In the genomic region with DNA sequence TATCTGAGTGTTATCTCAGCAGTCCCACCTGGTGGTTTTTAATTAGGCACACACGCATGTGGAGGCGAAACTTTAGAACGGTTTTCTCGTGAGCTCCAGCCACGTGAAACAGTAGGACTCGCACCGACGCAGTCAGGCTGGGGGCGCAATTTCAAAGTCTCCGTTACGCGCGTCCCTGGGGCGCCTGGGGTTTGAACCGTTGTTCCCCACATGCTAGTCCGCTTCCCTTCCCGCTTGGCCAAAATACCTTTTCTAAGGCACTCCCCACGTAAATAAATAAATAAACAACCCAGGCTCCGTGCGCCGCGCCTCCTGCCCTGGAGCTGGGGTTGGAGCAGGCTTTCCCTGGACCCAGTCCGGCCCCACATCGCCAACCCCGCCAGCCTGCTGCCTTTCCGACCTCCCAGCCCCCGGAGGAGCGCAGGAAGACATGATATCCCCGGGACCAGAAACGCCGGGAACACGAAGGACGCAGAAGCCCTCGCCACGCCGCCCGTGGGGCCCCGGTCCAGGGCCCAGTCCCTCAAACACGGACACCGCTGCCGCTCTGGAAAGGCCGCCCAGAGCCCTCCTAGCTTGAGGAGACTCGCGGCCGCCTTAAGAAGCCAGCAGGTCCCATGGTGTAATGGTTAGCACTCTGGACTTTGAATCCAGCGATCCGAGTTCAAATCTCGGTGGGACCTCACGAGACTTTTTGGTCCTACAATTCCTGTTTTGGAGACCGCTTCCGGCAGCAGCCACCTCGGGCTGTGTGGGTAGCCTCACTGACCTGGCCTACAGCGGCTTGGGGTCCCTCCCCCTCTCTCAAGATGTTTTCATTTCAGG, we compare ENCODE assay signal across 8 cellular contexts. TPM values are rescaled to one million over a fixed set of nuclear protein-coding genes. Genes with fewer than 3 reads are reported as not detected.
DNase-seq lines count a peak whose midpoint lies in the region; TF ChIP-seq lines count a peak whose summit lies in the region.

No MANE protein-coding gene starts in this region.

- H3K79me2 ChIP-seq in Loucy (ENCODE audit: insufficient read depth, low read length), result no peaks in the 10 kb centered on the region

- DNase-seq in HAP-1 (ENCODE audit: low spot score in 2 of 2) (peak; percentile 75 to 87), foreskin fibroblast (peak; percentile 81 to 95), neural crest cell (ENCODE audit: low read depth, low spot score) (peak; percentile 99)
- DNase-seq in activated effector memory CD4-positive, alpha-beta T cell treated with anti-CD3 and anti-CD28 coated beads, Interleukin-2, amount 50 U/mL, for 16 hours, result peak; percentile 96

- no peaks in the 10 kb centered on the region for H4K20me1 ChIP-seq in Loucy (ENCODE audit: insufficient read depth, low read length, poor library complexity, severe bottlenecking)

- peak; percentile 73 for TF ChIP-seq POLR2A in Raji (IDR thresholded peaks at IDR 0.05; ENCODE audit: insufficient read depth, low read depth, low read length)

- H3K4me3 Mint-ChIP-seq in neural crest cell, result peak overlapping the region; percentile 98

- no peaks in the 10 kb centered on the region for H3K9me2 ChIP-seq in Loucy (replicated peaks; ENCODE audit: low read depth, low read length)

- H3K4me3 ChIP-seq in HAP-1, result peak overlapping the region; percentile 71
- peak overlapping the region; percentile 85 for H3K4me3 ChIP-seq in Loucy (ENCODE audit: low read length, poor library complexity, severe bottlenecking)
- peak overlapping the region; percentile 68 to 77 for H3K4me3 ChIP-seq in foreskin fibroblast (ENCODE audit: low read depth in 1 of 2, low read length in 2 of 2)
- peak overlapping the region; percentile 93 to 94 for H3K4me3 ChIP-seq in stomach smooth muscle (ENCODE audit: low read length in 2 of 2)

- peak overlapping the region; percentile 80 for H3K4me2 ChIP-seq in Loucy (ENCODE audit: low read depth, low read length, poor library complexity, severe bottlenecking)

- peak overlapping the region; percentile 89 for H2AFZ ChIP-seq in Loucy (ENCODE audit: low read length)

- TF ChIP-seq CTCF in Loucy (conservative IDR thresholded peaks at IDR 0.05; ENCODE audit: low read length) (peak; percentile 50), foreskin fibroblast (IDR thresholded peaks at IDR 0.05; ENCODE audit: low read depth, low read length) (peak; percentile 24), neural crest cell (conservative IDR thresholded peaks at IDR 0.05) (peak; percentile 50)

- no peaks in the 10 kb centered on the region for H3K9me3 Mint-ChIP-seq in neural crest cell

- H3K36me3 ChIP-seq in ES-I3 (ENCODE audit: insufficient read depth, low read length), result no peaks in the 10 kb centered on the region
- H3K36me3 ChIP-seq in HAP-1 (replicated peaks), result no peaks in the 10 kb centered on the region
- no peaks in the 10 kb centered on the region for H3K36me3 ChIP-seq in Loucy (ENCODE audit: insufficient read depth, low read length)
- no peaks in the 10 kb centered on the region for H3K36me3 ChIP-seq in stomach smooth muscle (ENCODE audit: control insufficient read depth in 2 of 2, insufficient read depth in 2 of 2, low read length in 2 of 2)

- H3K4me1 ChIP-seq in ES-I3 (ENCODE audit: insufficient read depth, low read length) (no peaks in the 10 kb centered on the region; the same call in 1 of the 2 replicates), HAP-1 (peaks cover 19% of the 10 kb centered on the region), Loucy (ENCODE audit: insufficient read depth, low read length, poor library complexity, severe bottlenecking) (peaks cover 9% of the 10 kb centered on the region), stomach smooth muscle (ENCODE audit: control insufficient read depth, insufficient read depth, low read length) (peaks cover 12% of the 10 kb centered on the region)

- H3K27me3 ChIP-seq in HAP-1 (ENCODE audit: low read depth) (no peaks in the 10 kb centered on the region), Loucy (ENCODE audit: insufficient read depth, low read length, poor library complexity, severe bottlenecking) (no peaks in the 10 kb centered on the region), stomach smooth muscle (ENCODE audit: control insufficient read depth in 1 of 2, insufficient read depth in 2 of 2, low read length in 2 of 2) (no peaks in the 10 kb centered on the region)

- H3K27ac ChIP-seq in stomach smooth muscle (ENCODE audit: low read length), result peak overlapping the region; percentile 98

- H3K9me3 ChIP-seq in ES-I3 (ENCODE audit: control insufficient read depth, insufficient read depth, low read length) (no peaks in the 10 kb centered on the region), HAP-1 (no peaks in the 10 kb centered on the region), Loucy (ENCODE audit: insufficient read depth, low read depth, low read length) (no peaks in the 10 kb centered on the region), stomach smooth muscle (ENCODE audit: control insufficient read depth in 2 of 2, low read length in 2 of 2) (no peaks in the 10 kb centered on the region)

- in situ Hi-C loops in HAP-1 (cut with MboI; ENCODE audit: low sequenced_read_pairs), result loop anchor here (25.0 kb wide), 1 partner anchor 195 kb away; no protein-coding TSS in a partner anchor

- H3K27me3 Mint-ChIP-seq in neural crest cell (ENCODE audit: low read depth), result peaks cover 29% of the 10 kb centered on the region

- H3K4me1 Mint-ChIP-seq in neural crest cell, result peaks cover 32% of the 10 kb centered on the region

- H3K36me3 Mint-ChIP-seq in neural crest cell (ENCODE audit: low read depth), result peaks cover 2% of the 10 kb centered on the region

- peaks cover 10% of the 10 kb centered on the region; the same call in 1 of the 2 replicates for H3F3A ChIP-seq in Loucy (ENCODE audit: low read depth)

- peak overlapping the region; percentile 85 for H3K9ac ChIP-seq in ES-I3 (ENCODE audit: low read depth, low read length)
- H3K9ac ChIP-seq in Loucy (ENCODE audit: low read depth, low read length, poor library complexity, severe bottlenecking), result peak overlapping the region; percentile 95
- peak overlapping the region; percentile 96 to 97 for H3K9ac ChIP-seq in stomach smooth muscle (ENCODE audit: low read length in 2 of 2)

- H3K27ac Mint-ChIP-seq in neural crest cell (ENCODE audit: unreplicated experiment), result peak overlapping the region; percentile 93

RNA-seq across cellular contexts. Expression of gene GNGT2, which starts 18.2 kb away (rescaled TPM):
- total RNA-seq in neural crest cell, result not detected in 2 replicates

RNA-seq across cellular contexts. Expression of gene ABI3, which starts 18.4 kb away (rescaled TPM):
- total RNA-seq in neural crest cell, result 0.64 and 1.0 TPM in 2 replicates

RNA-seq across cellular contexts. Expression of gene PHOSPHO1, which starts 38.5 kb away (rescaled TPM):
- total RNA-seq in neural crest cell, result not detected in 2 replicates

RNA-seq across cellular contexts. Expression of gene B4GALNT2, which starts 59.6 kb away (rescaled TPM):
- total RNA-seq in neural crest cell, result 0.02 TPM in 1 of 2 replicates, not detected in the other

Comparison
In these comparisons a context has a peak if more than half of its experiments do, and no peak if none do; other contexts are left out.
1. Peak in every context shown above with its lines: DNase-seq, H3K4me3 ChIP-seq and H3K27ac ChIP-seq.